Comparison of ENCODE assay signal across 1 cellular context in the genomic region with DNA sequence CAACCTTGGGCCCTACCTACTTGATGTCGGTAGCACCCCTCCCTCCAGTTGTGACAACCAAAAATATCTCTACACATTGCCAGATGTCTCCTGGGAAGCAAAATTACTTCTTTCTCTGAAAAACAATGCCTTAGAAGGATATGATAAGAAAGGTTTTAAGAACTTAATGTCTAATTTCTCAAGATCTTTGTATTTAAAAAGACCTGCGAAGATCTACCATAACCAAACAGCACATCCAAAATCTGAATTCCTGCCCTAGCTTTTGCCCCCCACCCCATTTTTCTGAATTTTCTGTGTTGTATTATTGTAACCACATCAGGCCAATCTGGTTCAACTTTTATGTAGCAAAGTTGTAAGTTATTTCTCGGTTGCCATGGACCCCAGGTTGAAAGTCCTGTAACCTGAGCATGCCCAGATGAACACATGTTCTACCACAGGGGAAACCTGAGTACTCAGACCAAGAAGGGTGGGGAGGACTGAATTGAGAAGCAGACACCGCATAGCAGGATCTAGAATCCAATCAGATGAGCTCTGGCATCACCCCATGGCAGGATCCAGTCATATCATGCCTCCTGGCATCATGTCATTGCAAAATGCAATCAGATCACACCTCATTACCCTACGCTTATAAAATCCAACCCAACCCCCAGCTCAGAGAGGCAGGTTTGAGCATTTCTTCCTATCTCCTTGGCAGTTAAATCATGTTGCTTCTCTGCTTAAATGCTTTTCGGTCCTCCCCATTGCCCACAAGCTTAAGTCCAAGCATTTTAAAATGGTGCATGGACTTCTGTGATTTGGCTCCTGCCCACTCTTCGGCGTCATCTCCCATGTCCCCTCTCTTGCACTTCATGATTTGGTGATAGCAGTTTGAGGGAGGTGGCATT.
TF ChIP-seq lines count a peak whose summit lies in the region.

No MANE protein-coding gene starts in this region.

TF ChIP-seq in WTC11, 78 proteins besides CTCF, POLR2A, EP300 and RAD21 (continued from another document):
- TF ChIP-seq, protein P1, sequence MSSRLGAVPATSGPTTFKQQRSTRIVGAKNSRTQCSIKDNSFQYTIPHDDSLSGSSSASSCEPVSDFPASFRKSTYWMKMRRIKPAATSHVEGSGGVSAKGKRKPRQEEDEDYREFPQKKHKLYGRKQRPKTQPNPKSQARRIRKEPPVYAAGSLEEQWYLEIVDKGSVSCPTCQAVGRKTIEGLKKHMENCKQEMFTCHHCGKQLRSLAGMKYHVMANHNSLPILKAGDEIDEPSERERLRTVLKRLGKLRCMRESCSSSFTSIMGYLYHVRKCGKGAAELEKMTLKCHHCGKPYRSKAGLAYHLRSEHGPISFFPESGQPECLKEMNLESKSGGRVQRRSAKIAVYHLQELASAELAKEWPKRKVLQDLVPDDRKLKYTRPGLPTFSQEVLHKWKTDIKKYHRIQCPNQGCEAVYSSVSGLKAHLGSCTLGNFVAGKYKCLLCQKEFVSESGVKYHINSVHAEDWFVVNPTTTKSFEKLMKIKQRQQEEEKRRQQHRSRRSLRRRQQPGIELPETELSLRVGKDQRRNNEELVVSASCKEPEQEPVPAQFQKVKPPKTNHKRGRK (CRISPR knock-in tag; IDR thresholded peaks at IDR 0.05; ENCODE audit: borderline replicate concordance): no peak
- TF ChIP-seq TEAD1 (CRISPR knock-in tag; IDR thresholded peaks at IDR 0.05): no peak
- TF ChIP-seq, protein P2, sequence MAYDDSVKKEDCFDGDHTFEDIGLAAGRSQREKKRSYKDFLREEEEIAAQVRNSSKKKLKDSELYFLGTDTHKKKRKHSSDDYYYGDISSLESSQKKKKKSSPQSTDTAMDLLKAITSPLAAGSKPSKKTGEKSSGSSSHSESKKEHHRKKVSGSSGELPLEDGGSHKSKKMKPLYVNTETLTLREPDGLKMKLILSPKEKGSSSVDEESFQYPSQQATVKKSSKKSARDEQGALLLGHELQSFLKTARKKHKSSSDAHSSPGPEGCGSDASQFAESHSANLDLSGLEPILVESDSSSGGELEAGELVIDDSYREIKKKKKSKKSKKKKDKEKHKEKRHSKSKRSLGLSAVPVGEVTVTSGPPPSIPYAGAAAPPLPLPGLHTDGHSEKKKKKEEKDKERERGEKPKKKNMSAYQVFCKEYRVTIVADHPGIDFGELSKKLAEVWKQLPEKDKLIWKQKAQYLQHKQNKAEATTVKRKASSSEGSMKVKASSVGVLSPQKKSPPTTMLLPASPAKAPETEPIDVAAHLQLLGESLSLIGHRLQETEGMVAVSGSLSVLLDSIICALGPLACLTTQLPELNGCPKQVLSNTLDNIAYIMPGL (CRISPR knock-in tag; IDR thresholded peaks at IDR 0.05): no peak
- TF ChIP-seq CREM (CRISPR knock-in tag; IDR thresholded peaks at IDR 0.05): no peak
- no peak for TF ChIP-seq ZNF671 (CRISPR knock-in tag; IDR thresholded peaks at IDR 0.05)
- TF ChIP-seq, protein P3, sequence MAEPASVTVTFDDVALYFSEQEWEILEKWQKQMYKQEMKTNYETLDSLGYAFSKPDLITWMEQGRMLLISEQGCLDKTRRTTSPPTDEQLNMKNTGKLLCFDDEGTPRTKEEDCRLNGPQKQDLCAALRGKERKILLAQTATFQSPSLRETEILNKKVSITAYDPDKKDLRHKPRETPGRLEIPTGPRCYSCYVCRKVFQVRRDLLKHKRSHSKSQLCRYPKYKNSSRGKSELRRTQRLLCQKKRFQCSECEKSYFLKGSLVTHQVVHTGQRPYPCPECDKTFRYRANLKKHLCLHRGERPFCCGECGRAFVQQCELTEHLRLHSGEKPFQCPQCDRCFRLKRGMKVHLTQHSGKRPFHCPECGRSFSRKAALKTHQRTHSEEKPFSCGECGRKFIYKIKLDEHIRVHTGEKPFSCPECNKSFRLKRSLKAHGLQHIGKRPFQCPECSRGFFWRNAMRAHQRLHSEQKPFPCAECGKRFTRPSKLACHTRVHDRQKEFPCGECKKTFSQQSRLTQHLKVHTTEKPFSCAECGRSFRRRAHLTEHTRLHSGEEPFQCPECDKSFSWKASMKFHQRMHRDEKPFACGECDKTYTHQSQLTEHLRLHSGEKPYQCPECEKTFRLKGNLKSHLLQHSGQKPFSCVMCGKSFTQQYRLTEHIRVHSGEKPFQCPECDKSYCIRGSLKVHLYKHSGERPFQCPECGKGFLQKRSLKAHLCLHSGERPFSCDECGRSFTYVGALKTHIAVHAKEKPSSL (CRISPR knock-in tag; conservative IDR thresholded peaks at IDR 0.05): no peak
- TF ChIP-seq, protein P4, sequence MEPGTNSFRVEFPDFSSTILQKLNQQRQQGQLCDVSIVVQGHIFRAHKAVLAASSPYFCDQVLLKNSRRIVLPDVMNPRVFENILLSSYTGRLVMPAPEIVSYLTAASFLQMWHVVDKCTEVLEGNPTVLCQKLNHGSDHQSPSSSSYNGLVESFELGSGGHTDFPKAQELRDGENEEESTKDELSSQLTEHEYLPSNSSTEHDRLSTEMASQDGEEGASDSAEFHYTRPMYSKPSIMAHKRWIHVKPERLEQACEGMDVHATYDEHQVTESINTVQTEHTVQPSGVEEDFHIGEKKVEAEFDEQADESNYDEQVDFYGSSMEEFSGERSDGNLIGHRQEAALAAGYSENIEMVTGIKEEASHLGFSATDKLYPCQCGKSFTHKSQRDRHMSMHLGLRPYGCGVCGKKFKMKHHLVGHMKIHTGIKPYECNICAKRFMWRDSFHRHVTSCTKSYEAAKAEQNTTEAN (CRISPR knock-in tag; IDR thresholded peaks at IDR 0.05): no peak
- TF ChIP-seq MYBL2 (CRISPR knock-in tag; IDR thresholded peaks at IDR 0.05): no peak
- TF ChIP-seq, protein P5, sequence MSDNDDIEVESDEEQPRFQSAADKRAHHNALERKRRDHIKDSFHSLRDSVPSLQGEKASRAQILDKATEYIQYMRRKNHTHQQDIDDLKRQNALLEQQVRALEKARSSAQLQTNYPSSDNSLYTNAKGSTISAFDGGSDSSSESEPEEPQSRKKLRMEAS (CRISPR knock-in tag; IDR thresholded peaks at IDR 0.05): no peak
- TF ChIP-seq, protein P6, sequence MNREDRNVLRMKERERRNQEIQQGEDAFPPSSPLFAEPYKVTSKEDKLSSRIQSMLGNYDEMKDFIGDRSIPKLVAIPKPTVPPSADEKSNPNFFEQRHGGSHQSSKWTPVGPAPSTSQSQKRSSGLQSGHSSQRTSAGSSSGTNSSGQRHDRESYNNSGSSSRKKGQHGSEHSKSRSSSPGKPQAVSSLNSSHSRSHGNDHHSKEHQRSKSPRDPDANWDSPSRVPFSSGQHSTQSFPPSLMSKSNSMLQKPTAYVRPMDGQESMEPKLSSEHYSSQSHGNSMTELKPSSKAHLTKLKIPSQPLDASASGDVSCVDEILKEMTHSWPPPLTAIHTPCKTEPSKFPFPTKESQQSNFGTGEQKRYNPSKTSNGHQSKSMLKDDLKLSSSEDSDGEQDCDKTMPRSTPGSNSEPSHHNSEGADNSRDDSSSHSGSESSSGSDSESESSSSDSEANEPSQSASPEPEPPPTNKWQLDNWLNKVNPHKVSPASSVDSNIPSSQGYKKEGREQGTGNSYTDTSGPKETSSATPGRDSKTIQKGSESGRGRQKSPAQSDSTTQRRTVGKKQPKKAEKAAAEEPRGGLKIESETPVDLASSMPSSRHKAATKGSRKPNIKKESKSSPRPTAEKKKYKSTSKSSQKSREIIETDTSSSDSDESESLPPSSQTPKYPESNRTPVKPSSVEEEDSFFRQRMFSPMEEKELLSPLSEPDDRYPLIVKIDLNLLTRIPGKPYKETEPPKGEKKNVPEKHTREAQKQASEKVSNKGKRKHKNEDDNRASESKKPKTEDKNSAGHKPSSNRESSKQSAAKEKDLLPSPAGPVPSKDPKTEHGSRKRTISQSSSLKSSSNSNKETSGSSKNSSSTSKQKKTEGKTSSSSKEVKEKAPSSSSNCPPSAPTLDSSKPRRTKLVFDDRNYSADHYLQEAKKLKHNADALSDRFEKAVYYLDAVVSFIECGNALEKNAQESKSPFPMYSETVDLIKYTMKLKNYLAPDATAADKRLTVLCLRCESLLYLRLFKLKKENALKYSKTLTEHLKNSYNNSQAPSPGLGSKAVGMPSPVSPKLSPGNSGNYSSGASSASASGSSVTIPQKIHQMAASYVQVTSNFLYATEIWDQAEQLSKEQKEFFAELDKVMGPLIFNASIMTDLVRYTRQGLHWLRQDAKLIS (CRISPR knock-in tag; IDR thresholded peaks at IDR 0.05; ENCODE audit: borderline replicate concordance): no peak
- no peak for TF ChIP-seq ESRRA (CRISPR knock-in tag; IDR thresholded peaks at IDR 0.05; ENCODE audit: borderline replicate concordance)
- TF ChIP-seq SOX15 (CRISPR knock-in tag; IDR thresholded peaks at IDR 0.05): no peak
- no peak for TF ChIP-seq NR3C1 (CRISPR knock-in tag; conservative IDR thresholded peaks at IDR 0.05; ENCODE audit: low read depth)
- no peak for TF ChIP-seq PRRX2 (CRISPR knock-in tag; IDR thresholded peaks at IDR 0.05)
- TF ChIP-seq, protein P7, sequence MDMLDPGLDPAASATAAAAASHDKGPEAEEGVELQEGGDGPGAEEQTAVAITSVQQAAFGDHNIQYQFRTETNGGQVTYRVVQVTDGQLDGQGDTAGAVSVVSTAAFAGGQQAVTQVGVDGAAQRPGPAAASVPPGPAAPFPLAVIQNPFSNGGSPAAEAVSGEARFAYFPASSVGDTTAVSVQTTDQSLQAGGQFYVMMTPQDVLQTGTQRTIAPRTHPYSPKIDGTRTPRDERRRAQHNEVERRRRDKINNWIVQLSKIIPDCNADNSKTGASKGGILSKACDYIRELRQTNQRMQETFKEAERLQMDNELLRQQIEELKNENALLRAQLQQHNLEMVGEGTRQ (CRISPR knock-in tag; IDR thresholded peaks at IDR 0.05): no peak
TF ChIP-seq in WTC11: peak in this region for 0.
